ENCODE assay signal across 10 cellular contexts in the genomic region with DNA sequence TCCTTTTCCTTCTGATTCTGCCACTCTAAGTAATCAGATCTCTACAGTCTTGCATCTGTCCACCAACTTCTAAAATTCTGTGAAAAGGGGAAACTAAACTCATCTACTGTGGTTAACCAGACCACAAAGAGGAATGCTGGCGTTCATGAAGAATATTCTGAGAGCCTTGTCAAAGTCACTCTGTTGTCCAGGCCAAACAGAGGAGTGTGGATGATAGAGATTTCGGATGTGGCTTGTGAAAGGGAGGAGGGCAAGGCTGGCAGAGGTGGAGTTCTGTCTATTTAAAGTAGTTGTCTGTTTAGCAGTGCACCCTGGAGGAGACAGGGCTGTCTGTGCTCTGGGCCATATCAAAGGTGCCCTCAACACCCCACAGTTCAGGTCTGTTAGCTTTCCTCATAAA. TPM values are rescaled to one million over a fixed set of nuclear protein-coding genes. Genes with fewer than 3 reads are reported as not detected.
A peak's percentile ranks its signal among the peaks of the same experiment; 100 is the strongest.
DNase-seq lines count a peak whose midpoint lies in the region; ATAC-seq and TF ChIP-seq lines count a peak whose summit lies in the region.
"Had no signal": no experiment of that assay in that cellular context is flagged by ENCODE, and none has a peak within 500 bp of the region (broad histone marks: within the 10 kb centered on the region; RNA-seq: fewer than 3 reads in every experiment).

No MANE protein-coding gene starts in this region.

- H3K79me2 ChIP-seq in GM23248 (ENCODE audit: insufficient read depth), result no peaks in the 10 kb centered on the region
- no peaks in the 10 kb centered on the region for H3K79me2 ChIP-seq in osteoblast (ENCODE audit: insufficient read depth, low read length)

- peak overlapping the region; percentile 3 for H3K4me3 Mint-ChIP-seq in activated T-helper 2 cell treated with anti-CD3 and anti-CD28 coated beads, Interferon-gamma antibody, Interleukin-2, Interleukin-4, amounts not matched to agents 10 μg/mL and 5 μg/mL and 100 μg/mL, durations not matched to agents 14 hours and 24 hours and 36 hours (ENCODE audit: low read depth)

- no peaks in the 10 kb centered on the region for H4K20me1 ChIP-seq in GM23248 (ENCODE audit: insufficient read depth)
- H4K20me1 ChIP-seq in osteoblast (ENCODE audit: insufficient read depth, low read length), result no peaks in the 10 kb centered on the region

- no peaks in the 10 kb centered on the region for H3F3A ChIP-seq in GM23248 (ENCODE audit: insufficient read depth)

- no peak for TF ChIP-seq POLR2A in transverse colon (IDR thresholded peaks at IDR 0.05)

- no peak overlapping the region for H3K27ac ChIP-seq in GM23248
- no peak overlapping the region for H3K27ac ChIP-seq in osteoblast (ENCODE audit: low read depth, low read length)
- no peak overlapping the region for H3K27ac ChIP-seq in transverse colon
- H3K27ac ChIP-seq: RWPE1 had no signal

- ATAC-seq in HG03457 (IDR thresholded peaks at IDR 0.05; ENCODE audit: unreplicated experiment), result no peak
- no peak for ATAC-seq in HG02981 (IDR thresholded peaks at IDR 0.05; ENCODE audit: unreplicated experiment)

- H3K9me3 ChIP-seq in GM23248 (ENCODE audit: low read depth) (no peaks in the 10 kb centered on the region), osteoblast (ENCODE audit: low read depth, low read length) (no peaks in the 10 kb centered on the region), transverse colon (no peaks in the 10 kb centered on the region)

- no peak overlapping the region for H3K9ac ChIP-seq in GM23248

- DNase-seq in GM23248 (peak; percentile 11), NOMO-1 treated with DMSO at 0.1 percent for 48 hours (lab: John Stamatoyannopoulos, UW; ENCODE audit: unreplicated experiment) (peak; percentile 66), osteoblast (ENCODE audit: insufficient read length, low spot score, missing footprints) (peak; percentile 68), transverse colon (no peak), HT-29 (ENCODE audit: low spot score) (no peak)
- DNase-seq in activated T-helper 2 cell treated with anti-CD3 and anti-CD28 coated beads, Interferon-gamma antibody, Interleukin-2, Interleukin-4, amounts not matched to agents 10 μg/mL and 5 μg/mL and 100 μg/mL, durations not matched to agents 14 hours and 24 hours and 36 hours (ENCODE audit: low spot score), result no peak
- DNase-seq: NCI-H446 had no signal

- no peak for TF ChIP-seq EP300 in transverse colon (IDR thresholded peaks at IDR 0.05; ENCODE audit: low read depth)

- peaks cover 28% of the 10 kb centered on the region for H3K9me3 Mint-ChIP-seq in activated T-helper 2 cell treated with anti-CD3 and anti-CD28 coated beads, Interferon-gamma antibody, Interleukin-2, Interleukin-4, amounts not matched to agents 10 μg/mL and 5 μg/mL and 100 μg/mL, durations not matched to agents 14 hours and 24 hours and 36 hours

- peaks cover 11% of the 10 kb centered on the region for H3K36me3 Mint-ChIP-seq in activated T-helper 2 cell treated with anti-CD3 and anti-CD28 coated beads, Interferon-gamma antibody, Interleukin-2, Interleukin-4, amounts not matched to agents 10 μg/mL and 5 μg/mL and 100 μg/mL, durations not matched to agents 14 hours and 24 hours and 36 hours (ENCODE audit: low read depth)

- H3K4me2 ChIP-seq in GM23248 (ENCODE audit: unreplicated experiment) (no peak overlapping the region), osteoblast (ENCODE audit: insufficient read depth, low read length) (peak overlapping the region; percentile 9)

- in situ Hi-C loops in GM23248 (cut with MboI) (loop anchor here (10.0 to 25.0 kb wide), 2 partner anchors 223 to 870 kb away; partner anchors contain the start of gene SLC18B1), transverse colon (cut with MboI; ENCODE audit: low pct_ligation_motif_present in 1 of 4, low pct_unique_long_range_greater_than_20kb in 1 of 4, low sequenced_read_pairs in 3 of 4) (loop anchor here (5.0 to 25.0 kb wide), 5 partner anchors 133 to 570 kb away; no protein-coding TSS in a partner anchor)

- no peaks in the 10 kb centered on the region for H3K9me2 ChIP-seq in GM23248 (ENCODE audit: insufficient read depth)

- peak overlapping the region; percentile 4 for H3K27ac Mint-ChIP-seq in activated T-helper 2 cell treated with anti-CD3 and anti-CD28 coated beads, Interferon-gamma antibody, Interleukin-2, Interleukin-4, amounts not matched to agents 10 μg/mL and 5 μg/mL and 100 μg/mL, durations not matched to agents 14 hours and 24 hours and 36 hours

- no peaks in the 10 kb centered on the region for H3K27me3 ChIP-seq in GM23248 (replicated peaks; ENCODE audit: insufficient read depth)
- no peaks in the 10 kb centered on the region for H3K27me3 ChIP-seq in osteoblast (ENCODE audit: insufficient read depth, low read length)
- H3K27me3 ChIP-seq in transverse colon, result peaks cover 9% of the 10 kb centered on the region

- no peak overlapping the region for H3K4me3 ChIP-seq in GM23248
- no peak overlapping the region for H3K4me3 ChIP-seq in osteoblast (ENCODE audit: insufficient read depth, low read length)
- H3K4me3 ChIP-seq in transverse colon, result no peak overlapping the region

- TF ChIP-seq CTCF in osteoblast (IDR thresholded peaks at IDR 0.05; ENCODE audit: extremely low read depth, low read depth, low read length) (no peak), transverse colon (IDR thresholded peaks at IDR 0.05) (no peak)

- no peaks in the 10 kb centered on the region for H3K36me3 ChIP-seq in GM23248 (ENCODE audit: low read depth)
- H3K36me3 ChIP-seq in osteoblast (ENCODE audit: insufficient read depth, low read length), result no peaks in the 10 kb centered on the region
- no peaks in the 10 kb centered on the region for H3K36me3 ChIP-seq in transverse colon

- intact Hi-C loops in activated T-helper 2 cell treated with anti-CD3 and anti-CD28 coated beads, Interferon-gamma antibody, Interleukin-2, Interleukin-4, amounts not matched to agents 10 μg/mL and 5 μg/mL and 100 μg/mL, durations not matched to agents 14 hours and 24 hours and 36 hours (cut with micrococcal nuclease), result loop anchor here (10.0 kb wide), 1 partner anchor 567 kb away; no protein-coding TSS in a partner anchor
- intact Hi-C loops in transverse colon (cut with DNase I; ENCODE audit: low total_unique reads), result no loop called here

- H3K4me1 Mint-ChIP-seq in activated T-helper 2 cell treated with anti-CD3 and anti-CD28 coated beads, Interferon-gamma antibody, Interleukin-2, Interleukin-4, amounts not matched to agents 10 μg/mL and 5 μg/mL and 100 μg/mL, durations not matched to agents 14 hours and 24 hours and 36 hours (ENCODE audit: low read depth), result peaks cover 23% of the 10 kb centered on the region

- H2AFZ ChIP-seq in GM23248 (no peak overlapping the region), osteoblast (ENCODE audit: low read length) (peak overlapping the region; percentile 66)

- peaks cover 49% of the 10 kb centered on the region for H3K27me3 Mint-ChIP-seq in activated T-helper 2 cell treated with anti-CD3 and anti-CD28 coated beads, Interferon-gamma antibody, Interleukin-2, Interleukin-4, amounts not matched to agents 10 μg/mL and 5 μg/mL and 100 μg/mL, durations not matched to agents 14 hours and 24 hours and 36 hours (ENCODE audit: low read depth)

- H3K4me1 ChIP-seq in GM23248 (ENCODE audit: insufficient read depth), result peaks cover 6% of the 10 kb centered on the region; the same call in 1 of the 2 replicates
- peaks cover 25% of the 10 kb centered on the region for H3K4me1 ChIP-seq in osteoblast (ENCODE audit: insufficient read depth, low read length)
- peaks cover 0 to 2% (median 0%) of the 10 kb centered on the region in 4 donors for H3K4me1 ChIP-seq in transverse colon

- WGBS in GM23248 (ENCODE audit: low coverage in 1 of 2, low lambda C conversion rate in 2 of 2, missing lambda C conversion rate in 2 of 2), 2 experiments, result 64 to 77% methylated on average over 2 of the region's 2 CpGs
- 57 to 75% methylated on average over 2 of the region's 2 CpGs for WGBS in transverse colon (ENCODE audit: low coverage in 1 of 2), 2 donors

RNA-seq across cellular contexts. Expression of gene CCN2, which starts 33.9 kb away (rescaled TPM):
- 397 and 410 TPM in 2 replicates for total RNA-seq in GM23248 (2014; rRNA removed; shearing (Covaris generic))
- 1,621 and 1,647 TPM in 2 replicates for polyA plus RNA-seq in GM23248 (2016; fragmentation: Nextera tagmentation; extraction: Ambion mirVana)
- not detected in 2 replicates for total RNA-seq in activated T-helper 2 cell treated with anti-CD3 and anti-CD28 coated beads, Interferon-gamma antibody, Interleukin-2, Interleukin-4, amounts not matched to agents 10 μg/mL and 5 μg/mL and 100 μg/mL, durations not matched to agents 14 hours and 24 hours and 36 hours
- total RNA-seq in osteoblast, result 221 and 272 TPM in 2 replicates
- 100 to 1,000 TPM in 1 of 4 donors, 10 to 100 TPM in 3; 37.0 to 146 (median 58.0) TPM for total RNA-seq in transverse colon
- total RNA-seq in HT-29 (2014; rRNA removed; shearing (Covaris generic)), result 29.2 and 32.8 TPM in 2 replicates

Comparison
In these comparisons a context has a peak if more than half of its experiments do, and no peak if none do; other contexts are left out.
1. DNase-seq: peak in GM23248 (single experiment), NOMO-1 treated with DMSO at 0.1 percent for 48 hours (single experiment) and osteoblast (single experiment); none in activated T-helper 2 cell treated with anti-CD3 and anti-CD28 coated beads, Interferon-gamma antibody, Interleukin-2, Interleukin-4, amounts not matched to agents 10 μg/mL and 5 μg/mL and 100 μg/mL, durations not matched to agents 14 hours and 24 hours and 36 hours (single experiment), transverse colon (single experiment) and HT-29 (single experiment).
2. RNA of gene CCN2, which starts 33.9 kb away (total RNA-seq): 397 to 410 TPM in GM23248, 221 to 272 TPM in osteoblast, 37.0 to 146 TPM in transverse colon and 29.2 to 32.8 TPM in HT-29; not detected in activated T-helper 2 cell treated with anti-CD3 and anti-CD28 coated beads, Interferon-gamma antibody, Interleukin-2, Interleukin-4, amounts not matched to agents 10 μg/mL and 5 μg/mL and 100 μg/mL, durations not matched to agents 14 hours and 24 hours and 36 hours; every median in the first group is over 10 times any median in the second.